ENCODE assay signal across 1 cellular context in the genomic region with DNA sequence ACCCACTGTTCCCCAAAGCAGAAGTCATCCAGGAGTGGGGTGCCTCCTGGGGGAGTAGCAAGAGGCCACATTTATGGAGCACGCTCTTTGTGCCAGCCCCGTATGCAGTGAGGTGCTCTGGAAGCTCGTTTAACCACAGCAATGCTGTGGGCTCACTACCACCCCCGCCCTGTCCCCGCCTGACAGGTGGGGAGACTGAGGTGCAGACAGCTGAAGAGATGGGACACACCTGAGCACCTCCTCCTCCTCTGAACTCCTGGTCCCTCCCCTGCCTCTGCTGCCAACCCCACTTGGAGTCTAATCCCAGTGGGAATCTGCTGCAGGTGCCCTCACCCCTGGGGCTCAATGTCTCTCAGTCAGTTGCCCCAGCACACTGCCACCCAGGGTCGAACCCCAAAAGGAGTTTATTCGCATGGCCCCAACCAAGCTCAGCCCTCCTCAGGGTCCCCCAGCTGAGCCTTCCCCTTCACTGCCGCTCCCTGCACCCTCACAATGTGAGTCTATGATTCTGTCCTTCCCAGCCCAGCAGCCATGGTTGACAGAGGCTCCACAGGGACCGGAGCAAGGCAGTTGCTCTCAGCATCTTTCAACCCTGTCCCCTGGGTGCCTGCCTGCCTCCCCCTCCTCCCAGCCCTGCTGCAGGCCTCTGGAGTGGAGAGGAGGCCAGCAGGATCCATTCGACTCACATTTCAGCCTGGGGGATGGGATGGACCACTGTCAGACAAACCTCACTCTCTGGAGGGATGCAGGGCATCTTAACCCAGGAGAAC.
TF ChIP-seq lines count a peak whose summit lies in the region.

No MANE protein-coding gene starts in this region.

TF ChIP-seq in K562, 482 proteins besides CTCF, POLR2A, EP300 and RAD21:
- TF ChIP-seq, protein P1, sequence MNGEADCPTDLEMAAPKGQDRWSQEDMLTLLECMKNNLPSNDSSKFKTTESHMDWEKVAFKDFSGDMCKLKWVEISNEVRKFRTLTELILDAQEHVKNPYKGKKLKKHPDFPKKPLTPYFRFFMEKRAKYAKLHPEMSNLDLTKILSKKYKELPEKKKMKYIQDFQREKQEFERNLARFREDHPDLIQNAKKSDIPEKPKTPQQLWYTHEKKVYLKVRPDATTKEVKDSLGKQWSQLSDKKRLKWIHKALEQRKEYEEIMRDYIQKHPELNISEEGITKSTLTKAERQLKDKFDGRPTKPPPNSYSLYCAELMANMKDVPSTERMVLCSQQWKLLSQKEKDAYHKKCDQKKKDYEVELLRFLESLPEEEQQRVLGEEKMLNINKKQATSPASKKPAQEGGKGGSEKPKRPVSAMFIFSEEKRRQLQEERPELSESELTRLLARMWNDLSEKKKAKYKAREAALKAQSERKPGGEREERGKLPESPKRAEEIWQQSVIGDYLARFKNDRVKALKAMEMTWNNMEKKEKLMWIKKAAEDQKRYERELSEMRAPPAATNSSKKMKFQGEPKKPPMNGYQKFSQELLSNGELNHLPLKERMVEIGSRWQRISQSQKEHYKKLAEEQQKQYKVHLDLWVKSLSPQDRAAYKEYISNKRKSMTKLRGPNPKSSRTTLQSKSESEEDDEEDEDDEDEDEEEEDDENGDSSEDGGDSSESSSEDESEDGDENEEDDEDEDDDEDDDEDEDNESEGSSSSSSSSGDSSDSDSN (IDR thresholded peaks at IDR 0.05; ENCODE audit: borderline replicate concordance in 1 of 2, low read depth in 2 of 2, low read length in 2 of 2): 0 out of 4 replicates have a peak, but pooled peaks of 1 of the 2 experiments have one; percentile 19
- TF ChIP-seq, protein P2, sequence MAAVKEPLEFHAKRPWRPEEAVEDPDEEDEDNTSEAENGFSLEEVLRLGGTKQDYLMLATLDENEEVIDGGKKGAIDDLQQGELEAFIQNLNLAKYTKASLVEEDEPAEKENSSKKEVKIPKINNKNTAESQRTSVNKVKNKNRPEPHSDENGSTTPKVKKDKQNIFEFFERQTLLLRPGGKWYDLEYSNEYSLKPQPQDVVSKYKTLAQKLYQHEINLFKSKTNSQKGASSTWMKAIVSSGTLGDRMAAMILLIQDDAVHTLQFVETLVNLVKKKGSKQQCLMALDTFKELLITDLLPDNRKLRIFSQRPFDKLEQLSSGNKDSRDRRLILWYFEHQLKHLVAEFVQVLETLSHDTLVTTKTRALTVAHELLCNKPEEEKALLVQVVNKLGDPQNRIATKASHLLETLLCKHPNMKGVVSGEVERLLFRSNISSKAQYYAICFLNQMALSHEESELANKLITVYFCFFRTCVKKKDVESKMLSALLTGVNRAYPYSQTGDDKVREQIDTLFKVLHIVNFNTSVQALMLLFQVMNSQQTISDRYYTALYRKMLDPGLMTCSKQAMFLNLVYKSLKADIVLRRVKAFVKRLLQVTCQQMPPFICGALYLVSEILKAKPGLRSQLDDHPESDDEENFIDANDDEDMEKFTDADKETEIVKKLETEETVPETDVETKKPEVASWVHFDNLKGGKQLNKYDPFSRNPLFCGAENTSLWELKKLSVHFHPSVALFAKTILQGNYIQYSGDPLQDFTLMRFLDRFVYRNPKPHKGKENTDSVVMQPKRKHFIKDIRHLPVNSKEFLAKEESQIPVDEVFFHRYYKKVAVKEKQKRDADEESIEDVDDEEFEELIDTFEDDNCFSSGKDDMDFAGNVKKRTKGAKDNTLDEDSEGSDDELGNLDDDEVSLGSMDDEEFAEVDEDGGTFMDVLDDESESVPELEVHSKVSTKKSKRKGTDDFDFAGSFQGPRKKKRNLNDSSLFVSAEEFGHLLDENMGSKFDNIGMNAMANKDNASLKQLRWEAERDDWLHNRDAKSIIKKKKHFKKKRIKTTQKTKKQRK (IDR thresholded peaks at IDR 0.05; ENCODE audit: borderline replicate concordance, low read depth, low read length): no peak
- TF ChIP-seq ZNF146 (CRISPR knock-in tag; IDR thresholded peaks at IDR 0.05; ENCODE audit: unreplicated experiment) (no peak), GTF2F1 (IDR thresholded peaks at IDR 0.05; ENCODE audit: low read depth, low read length) (0 out of 2 replicates have a peak, but pooled peaks have one; percentile 57), SMARCB1 (IDR thresholded peaks at IDR 0.05; ENCODE audit: insufficient read length, low read depth) (no peak), SP2 (IDR thresholded peaks at IDR 0.05; ENCODE audit: extremely low read depth, low read depth, low read length, poor library complexity, severe bottlenecking) (peak; percentile 19), HDAC2 (IDR thresholded peaks at IDR 0.05) (no peak), YY1 (IDR thresholded peaks at IDR 0.05; ENCODE audit: borderline replicate concordance in 1 of 3, control insufficient read depth in 1 of 3, extremely low read depth in 1 of 3, insufficient read depth in 3 of 3, insufficient read length in 1 of 3, insufficient replicate concordance in 2 of 3, low read depth in 1 of 3, low read length in 2 of 3) (peak in 1 of 3 experiments; percentile 22), SMC3 (conservative IDR thresholded peaks at IDR 0.05; ENCODE audit: insufficient read depth, low read depth, low read length) (peak; percentile 19; the same call in 1 of the 2 replicates), BHLHE40 (IDR thresholded peaks at IDR 0.05; ENCODE audit: low read length) (peak; percentile 41; the same call in 1 of the 2 replicates), PML (IDR thresholded peaks at IDR 0.05; ENCODE audit: low read length) (peak; percentile 41; the same call in 1 of the 2 replicates), CBX8 (IDR thresholded peaks at IDR 0.05; ENCODE audit: borderline replicate concordance, extremely low read depth, low read depth, low read length, poor library complexity, severe bottlenecking) (no peak), NEUROD1 (IDR thresholded peaks at IDR 0.05; ENCODE audit: borderline replicate concordance, low read depth, low read length, partially characterized antibody) (peak; percentile 37)
- TF ChIP-seq, protein P3, sequence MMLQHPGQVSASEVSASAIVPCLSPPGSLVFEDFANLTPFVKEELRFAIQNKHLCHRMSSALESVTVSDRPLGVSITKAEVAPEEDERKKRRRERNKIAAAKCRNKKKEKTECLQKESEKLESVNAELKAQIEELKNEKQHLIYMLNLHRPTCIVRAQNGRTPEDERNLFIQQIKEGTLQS (IDR thresholded peaks at IDR 0.05): no peak
- TF ChIP-seq, protein P3 (CRISPR knock-in tag; conservative IDR thresholded peaks at IDR 0.05): peak; percentile 30; the same call in 1 of the 2 replicates
- TF ChIP-seq, protein P4, sequence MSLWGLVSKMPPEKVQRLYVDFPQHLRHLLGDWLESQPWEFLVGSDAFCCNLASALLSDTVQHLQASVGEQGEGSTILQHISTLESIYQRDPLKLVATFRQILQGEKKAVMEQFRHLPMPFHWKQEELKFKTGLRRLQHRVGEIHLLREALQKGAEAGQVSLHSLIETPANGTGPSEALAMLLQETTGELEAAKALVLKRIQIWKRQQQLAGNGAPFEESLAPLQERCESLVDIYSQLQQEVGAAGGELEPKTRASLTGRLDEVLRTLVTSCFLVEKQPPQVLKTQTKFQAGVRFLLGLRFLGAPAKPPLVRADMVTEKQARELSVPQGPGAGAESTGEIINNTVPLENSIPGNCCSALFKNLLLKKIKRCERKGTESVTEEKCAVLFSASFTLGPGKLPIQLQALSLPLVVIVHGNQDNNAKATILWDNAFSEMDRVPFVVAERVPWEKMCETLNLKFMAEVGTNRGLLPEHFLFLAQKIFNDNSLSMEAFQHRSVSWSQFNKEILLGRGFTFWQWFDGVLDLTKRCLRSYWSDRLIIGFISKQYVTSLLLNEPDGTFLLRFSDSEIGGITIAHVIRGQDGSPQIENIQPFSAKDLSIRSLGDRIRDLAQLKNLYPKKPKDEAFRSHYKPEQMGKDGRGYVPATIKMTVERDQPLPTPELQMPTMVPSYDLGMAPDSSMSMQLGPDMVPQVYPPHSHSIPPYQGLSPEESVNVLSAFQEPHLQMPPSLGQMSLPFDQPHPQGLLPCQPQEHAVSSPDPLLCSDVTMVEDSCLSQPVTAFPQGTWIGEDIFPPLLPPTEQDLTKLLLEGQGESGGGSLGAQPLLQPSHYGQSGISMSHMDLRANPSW (CRISPR knock-in tag; IDR thresholded peaks at IDR 0.05): 0 out of 2 replicates have a peak, but pooled peaks have one; percentile 30
